In genomic region chr4:183876268-183876934, GRCh38 we compare ENCODE assay signal across 9 cellular contexts. TPM values are rescaled to one million over a fixed set of nuclear protein-coding genes. Genes with fewer than 3 reads are reported as not detected.
DNase-seq lines count a peak whose midpoint lies in the region; ATAC-seq and TF ChIP-seq lines count a peak whose summit lies in the region.
"Had no signal": no experiment of that assay in that cellular context is flagged by ENCODE, and none has a peak within 500 bp of the region (broad histone marks: within the 10 kb centered on the region; RNA-seq: fewer than 3 reads in every experiment).

No MANE protein-coding gene starts in this region.

- TF ChIP-seq CTCF in ovary (IDR thresholded peaks at IDR 0.05) (no peak), WERI-Rb-1 (IDR thresholded peaks at IDR 0.05; ENCODE audit: low read depth, low read length) (no peak)

- H3K27ac ChIP-seq in ovary: peak overlapping the region; percentile 48 to 77
- H3K27ac ChIP-seq in WERI-Rb-1: no peak overlapping the region

- no peak for TF ChIP-seq POLR2A in ovary (IDR thresholded peaks at IDR 0.05)

- intact Hi-C loops in ovary (cut with DNase I): no loop called here

- H3K9me3 ChIP-seq in ovary (no peaks in the 10 kb centered on the region), WERI-Rb-1 (ENCODE audit: severe bottlenecking) (no peaks in the 10 kb centered on the region)

- H3K4me3 ChIP-seq in ovary: peak overlapping the region; percentile 45
- no peak overlapping the region for H3K4me3 ChIP-seq in WERI-Rb-1 (ENCODE audit: low read depth, low read length)

- H3K27me3 ChIP-seq in ovary (no peaks in the 10 kb centered on the region), WERI-Rb-1 (ENCODE audit: insufficient read depth, low read depth, severe bottlenecking) (no peaks in the 10 kb centered on the region)

- no peak for TF ChIP-seq EP300 in ovary (IDR thresholded peaks at IDR 0.05)

- H3K36me3 ChIP-seq in ovary (no peaks in the 10 kb centered on the region), WERI-Rb-1 (peaks cover 3% of the 10 kb centered on the region; the same call in 1 of the 2 replicates)

- peaks cover 2% of the 10 kb centered on the region for H3K4me1 ChIP-seq in ovary (ENCODE audit: insufficient read depth)

- 2 to 4% (median 3%) methylated on average over 18 of the region's 18 CpGs for WGBS in ovary, 3 donors

- DNase-seq in DMS153 (lab: John Stamatoyannopoulos, UW): peak; percentile 58
- peak; percentile 39 for DNase-seq in NCI-H69 (lab: John Stamatoyannopoulos, UW)
- peak; percentile 48 for DNase-seq in fibroblast of gingiva (ENCODE audit: low read depth)
- peak; percentile 83 to 98 (median 95) for DNase-seq in ovary
- no peak for DNase-seq in WERI-Rb-1
- DNase-seq in stimulated activated CD4-positive, alpha-beta T cell treated with anti-CD3 and anti-CD28 coated beads, Interleukin-4, amount 100 ng/mL, for 4 hours: no peak
- no peak for DNase-seq in SKM-1 (lab: John Stamatoyannopoulos, UW; ENCODE audit: unreplicated experiment)
- DNase-seq: activated B cell treated with CpG ODN at 0.5 μM for 24 hours had no signal

- ATAC-seq in HG03432 (IDR thresholded peaks at IDR 0.05; ENCODE audit: unreplicated experiment): no peak

RNA-seq across cellular contexts. Expression of gene STOX2, which starts 28.7 kb away (rescaled TPM):
- total RNA-seq in ovary: 10 to 100 TPM in 3 of 7 donors, 1 to 10 TPM in 4; 2.6 to 16.4 (median 7.7) TPM
- polyA plus RNA-seq in ovary: 1 to 10 TPM; 2.2 to 3.8 TPM
- total RNA-seq: activated B cell treated with CpG ODN at 0.5 μM for 24 hours had no signal

Comparison
In these comparisons a context has a peak if more than half of its experiments do, and no peak if none do; other contexts are left out.
1. DNase-seq: peak in DMS153 (single experiment), NCI-H69 (single experiment), fibroblast of gingiva (single experiment) and ovary (5 of 5); none in WERI-Rb-1 (single experiment), stimulated activated CD4-positive, alpha-beta T cell treated with anti-CD3 and anti-CD28 coated beads, Interleukin-4, amount 100 ng/mL, for 4 hours (0 of 2) and SKM-1 (single experiment).